2 cellular contexts compared by ENCODE assay signal in the genomic region with DNA sequence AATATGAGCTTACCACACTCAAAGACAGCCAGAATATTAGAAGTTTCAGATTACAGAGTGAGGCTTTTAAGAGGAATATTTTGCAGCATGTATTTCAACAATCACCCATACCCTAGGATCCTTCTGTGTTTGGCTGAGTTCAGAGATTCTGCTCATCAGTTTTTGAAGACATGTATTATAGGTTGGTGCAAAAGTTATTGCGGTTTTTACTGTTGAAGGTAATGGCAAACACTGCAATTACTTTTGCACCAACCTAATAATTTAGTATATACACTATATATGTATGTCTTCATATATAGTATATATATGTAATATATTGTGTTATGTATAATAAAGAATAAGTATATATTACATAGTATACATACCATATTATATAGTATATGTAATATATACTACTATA.
TF ChIP-seq lines count a peak whose summit lies in the region.

No MANE protein-coding gene starts in this region.

TF ChIP-seq in HepG2, 621 proteins besides CTCF, POLR2A, EP300 and RAD21:
- TF ChIP-seq, protein P1, sequence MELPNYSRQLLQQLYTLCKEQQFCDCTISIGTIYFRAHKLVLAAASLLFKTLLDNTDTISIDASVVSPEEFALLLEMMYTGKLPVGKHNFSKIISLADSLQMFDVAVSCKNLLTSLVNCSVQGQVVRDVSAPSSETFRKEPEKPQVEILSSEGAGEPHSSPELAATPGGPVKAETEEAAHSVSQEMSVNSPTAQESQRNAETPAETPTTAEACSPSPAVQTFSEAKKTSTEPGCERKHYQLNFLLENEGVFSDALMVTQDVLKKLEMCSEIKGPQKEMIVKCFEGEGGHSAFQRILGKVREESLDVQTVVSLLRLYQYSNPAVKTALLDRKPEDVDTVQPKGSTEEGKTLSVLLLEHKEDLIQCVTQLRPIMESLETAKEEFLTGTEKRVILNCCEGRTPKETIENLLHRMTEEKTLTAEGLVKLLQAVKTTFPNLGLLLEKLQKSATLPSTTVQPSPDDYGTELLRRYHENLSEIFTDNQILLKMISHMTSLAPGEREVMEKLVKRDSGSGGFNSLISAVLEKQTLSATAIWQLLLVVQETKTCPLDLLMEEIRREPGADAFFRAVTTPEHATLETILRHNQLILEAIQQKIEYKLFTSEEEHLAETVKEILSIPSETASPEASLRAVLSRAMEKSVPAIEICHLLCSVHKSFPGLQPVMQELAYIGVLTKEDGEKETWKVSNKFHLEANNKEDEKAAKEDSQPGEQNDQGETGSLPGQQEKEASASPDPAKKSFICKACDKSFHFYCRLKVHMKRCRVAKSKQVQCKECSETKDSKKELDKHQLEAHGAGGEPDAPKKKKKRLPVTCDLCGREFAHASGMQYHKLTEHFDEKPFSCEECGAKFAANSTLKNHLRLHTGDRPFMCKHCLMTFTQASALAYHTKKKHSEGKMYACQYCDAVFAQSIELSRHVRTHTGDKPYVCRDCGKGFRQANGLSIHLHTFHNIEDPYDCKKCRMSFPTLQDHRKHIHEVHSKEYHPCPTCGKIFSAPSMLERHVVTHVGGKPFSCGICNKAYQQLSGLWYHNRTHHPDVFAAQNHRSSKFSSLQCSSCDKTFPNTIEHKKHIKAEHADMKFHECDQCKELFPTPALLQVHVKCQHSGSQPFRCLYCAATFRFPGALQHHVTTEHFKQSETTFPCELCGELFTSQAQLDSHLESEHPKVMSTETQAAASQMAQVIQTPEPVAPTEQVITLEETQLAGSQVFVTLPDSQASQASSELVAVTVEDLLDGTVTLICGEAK (IDR thresholded peaks at IDR 0.05), result peak; percentile 90
- TF ChIP-seq, protein P1 (CRISPR knock-in tag; IDR thresholded peaks at IDR 0.05), result no peak
- TF ChIP-seq NFKB2 (CRISPR knock-in tag; IDR thresholded peaks at IDR 0.05; ENCODE audit: borderline replicate concordance), result no peak
- TF ChIP-seq, protein P2, sequence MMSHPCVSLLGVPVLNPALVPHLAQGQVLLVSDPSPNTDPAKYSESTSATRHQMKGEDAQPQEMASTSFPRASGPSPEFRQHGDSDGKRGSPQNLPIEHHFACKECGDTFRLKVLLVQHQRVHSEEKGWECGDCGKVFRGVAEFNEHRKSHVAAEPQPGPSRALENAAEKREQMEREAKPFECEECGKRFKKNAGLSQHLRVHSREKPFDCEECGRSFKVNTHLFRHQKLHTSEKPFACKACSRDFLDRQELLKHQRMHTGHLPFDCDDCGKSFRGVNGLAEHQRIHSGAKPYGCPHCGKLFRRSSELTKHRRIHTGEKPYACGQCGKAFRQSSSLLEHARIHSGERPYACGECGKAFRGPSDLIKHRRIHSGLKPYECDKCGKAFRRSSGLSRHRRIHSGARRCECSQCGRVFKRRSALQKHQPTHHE (CRISPR knock-in tag; IDR thresholded peaks at IDR 0.05; ENCODE audit: borderline replicate concordance), result no peak
TF ChIP-seq in HepG2: peak in this region for 1.

TF ChIP-seq in endothelial cell of umbilical vein, 7 proteins besides CTCF, POLR2A, EP300 and RAD21 (continued from another document):
- TF ChIP-seq JUN (IDR thresholded peaks at IDR 0.05; ENCODE audit: borderline replicate concordance, insufficient read depth, insufficient read length, low read depth) (no peak), GATA2 (IDR thresholded peaks at IDR 0.05; ENCODE audit: insufficient read depth, insufficient read length, low read depth, low read length) (no peak), FOS (IDR thresholded peaks at IDR 0.05; ENCODE audit: borderline replicate concordance, insufficient read depth, low read length) (no peak), MYC (IDR thresholded peaks at IDR 0.05; ENCODE audit: low read depth, low read length) (no peak)
- TF ChIP-seq, protein P3, sequence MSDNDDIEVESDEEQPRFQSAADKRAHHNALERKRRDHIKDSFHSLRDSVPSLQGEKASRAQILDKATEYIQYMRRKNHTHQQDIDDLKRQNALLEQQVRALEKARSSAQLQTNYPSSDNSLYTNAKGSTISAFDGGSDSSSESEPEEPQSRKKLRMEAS (IDR thresholded peaks at IDR 0.05; ENCODE audit: insufficient read depth, insufficient read length), result no peak
